16 cellular contexts compared by ENCODE assay signal in the genomic region with DNA sequence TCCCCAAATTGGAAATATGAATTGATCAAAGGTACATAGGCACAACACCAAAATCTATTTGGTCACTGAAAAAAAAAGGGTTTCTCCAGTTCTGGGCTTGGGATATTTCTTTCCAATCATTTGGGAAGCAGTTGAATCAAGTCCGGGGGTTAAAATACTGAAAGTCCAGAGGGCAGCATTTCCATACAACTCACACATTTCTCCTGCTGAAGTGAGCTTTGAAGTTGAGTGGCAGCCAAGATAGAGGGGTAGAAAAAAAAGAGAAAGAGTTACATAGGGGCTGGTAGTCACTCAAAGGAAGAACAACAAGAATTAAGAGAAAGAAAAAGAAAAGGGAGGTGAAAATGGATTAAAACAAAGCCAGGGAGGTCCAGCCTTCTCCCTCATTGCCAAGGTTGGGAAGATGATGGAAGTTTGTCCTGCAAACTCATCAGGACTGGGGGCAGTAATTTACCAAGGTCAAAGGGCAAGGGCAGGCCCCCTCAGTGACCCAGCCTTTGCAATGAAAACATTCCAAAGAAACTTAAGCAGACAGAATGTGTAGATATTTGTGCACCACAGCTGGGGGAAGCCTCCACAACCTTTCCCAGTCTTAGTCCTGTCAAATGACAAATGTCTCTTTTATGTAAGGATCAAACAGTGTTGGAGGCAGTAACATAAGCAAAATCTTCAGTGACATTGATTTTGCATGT.
DNase-seq lines count a peak whose midpoint lies in the region; ATAC-seq and TF ChIP-seq lines count a peak whose summit lies in the region.
"Had no signal": no experiment of that assay in that cellular context is flagged by ENCODE, and none has a peak within 500 bp of the region (broad histone marks: within the 10 kb centered on the region; RNA-seq: fewer than 3 reads in every experiment).

No MANE protein-coding gene starts in this region.

- DNase-seq in cardiac muscle cell (ENCODE audit: low read depth in 1 of 2, low spot score in 1 of 2) (peak in 1 of 2 donors; percentile 65), left ventricle myocardium superior (no peak), activated B cell treated with CpG ODN at 0.5 μM for 24 hours (no peak), memory B cell (ENCODE audit: low spot score in 2 of 2) (no peak), type B pancreatic cell (ENCODE audit: extremely low spot score, unreplicated experiment) (no peak), vagina (ENCODE audit: extremely low spot score in 2 of 2) (no peak), hepatic stellate cell (ENCODE audit: low spot score) (no peak), GM20000 (ENCODE audit: low spot score) (no peak)
- DNase-seq: activated CD4-positive, alpha-beta T cell treated with anti-CD3 and anti-CD28 coated beads for 48 hours; activated naive CD4-positive, alpha-beta T cell; MM.1S; NCI-H345; PC-3; stimulated activated CD4-positive, alpha-beta T cell treated with anti-CD3 and anti-CD28 coated beads, Interleukin-12 subunit alpha, Interleukin-12 subunit beta, amount 100 ng/mL, for 4 hours; T-helper 1 cell had no signal

- no peaks in the 10 kb centered on the region for H3K27me3 ChIP-seq in cardiac muscle cell
- H3K27me3 ChIP-seq in vagina = no peaks in the 10 kb centered on the region

- H3K36me3 ChIP-seq in cardiac muscle cell = no peaks in the 10 kb centered on the region
- H3K36me3 ChIP-seq in vagina = no peaks in the 10 kb centered on the region

- POLR2A ChIA-PET in activated B cell treated with CpG ODN at 0.5 μM for 24 hours (lab: Charles Lee) = interaction anchor here (1.1 kb wide), 1 partner anchor 8 kb away, joined by 3 read pairs; no protein-coding TSS in a partner anchor

- peaks cover 4% of the 10 kb centered on the region for H3K9me3 Mint-ChIP-seq in activated B cell treated with CpG ODN at 0.5 μM for 24 hours
- peaks cover 3% of the 10 kb centered on the region for H3K9me3 Mint-ChIP-seq in memory B cell
- no peaks in the 10 kb centered on the region for H3K9me3 Mint-ChIP-seq in type B pancreatic cell

- H3K4me3 Mint-ChIP-seq in activated B cell treated with CpG ODN at 0.5 μM for 24 hours = peak overlapping the region; percentile 22
- H3K4me3 Mint-ChIP-seq in memory B cell = no peak overlapping the region
- peak overlapping the region; percentile 21 for H3K4me3 Mint-ChIP-seq in type B pancreatic cell

- H3K27ac ChIP-seq in cardiac muscle cell (peak overlapping the region; percentile 89), vagina (no peak overlapping the region)

- H3K9me3 ChIP-seq in cardiac muscle cell (ENCODE audit: low read depth) (no peaks in the 10 kb centered on the region), vagina (no peaks in the 10 kb centered on the region)

- intact Hi-C loops in left ventricle myocardium superior (cut with micrococcal nuclease) (no loop called here), activated B cell treated with CpG ODN at 0.5 μM for 24 hours (cut with micrococcal nuclease) (no loop called here), vagina (cut with DNase I) (no loop called here)

- H3K4me1 ChIP-seq in cardiac muscle cell (ENCODE audit: low read depth) (peaks cover 33% of the 10 kb centered on the region), vagina (peaks cover 4% of the 10 kb centered on the region)

- H3K36me3 Mint-ChIP-seq in activated B cell treated with CpG ODN at 0.5 μM for 24 hours (ENCODE audit: low read depth) = no peaks in the 10 kb centered on the region
- peaks cover 3% of the 10 kb centered on the region for H3K36me3 Mint-ChIP-seq in memory B cell
- peaks cover 4% of the 10 kb centered on the region for H3K36me3 Mint-ChIP-seq in type B pancreatic cell
- H3K36me3 Mint-ChIP-seq: brain had no signal

- TF ChIP-seq POLR2A in vagina (IDR thresholded peaks at IDR 0.05) = no peak

- CTCF ChIA-PET in activated B cell treated with CpG ODN at 0.5 μM for 24 hours (lab: Charles Lee) = no interaction called here

- H3K27me3 Mint-ChIP-seq in activated B cell treated with CpG ODN at 0.5 μM for 24 hours = no peaks in the 10 kb centered on the region
- no peaks in the 10 kb centered on the region for H3K27me3 Mint-ChIP-seq in memory B cell
- peaks cover 4% of the 10 kb centered on the region for H3K27me3 Mint-ChIP-seq in type B pancreatic cell

- H3K4me3 ChIP-seq in cardiac muscle cell = no peak overlapping the region
- no peak overlapping the region for H3K4me3 ChIP-seq in vagina

- H3K27ac Mint-ChIP-seq in activated B cell treated with CpG ODN at 0.5 μM for 24 hours (peak overlapping the region; percentile 78), memory B cell (peak overlapping the region; percentile 49), type B pancreatic cell (peak overlapping the region; percentile 14)

- TF ChIP-seq CTCF in cardiac muscle cell (IDR thresholded peaks at IDR 0.05; ENCODE audit: low read depth, low read length) = no peak
- TF ChIP-seq CTCF in activated B cell treated with CpG ODN at 0.5 μM for 24 hours (IDR thresholded peaks at IDR 0.05) = no peak
- TF ChIP-seq CTCF in type B pancreatic cell (conservative IDR thresholded peaks at IDR 0.05) = no peak
- TF ChIP-seq CTCF in vagina (IDR thresholded peaks at IDR 0.05) = no peak
- TF ChIP-seq CTCF in GM20000 (IDR thresholded peaks at IDR 0.05; ENCODE audit: extremely low read depth, missing control alignments) = no peak

- H3K4me1 Mint-ChIP-seq in activated B cell treated with CpG ODN at 0.5 μM for 24 hours (peaks cover 81% of the 10 kb centered on the region), memory B cell (peaks cover 49% of the 10 kb centered on the region), type B pancreatic cell (ENCODE audit: unreplicated experiment) (peaks cover 20% of the 10 kb centered on the region)

- ATAC-seq in left ventricle myocardium superior = no peak
- no peak for ATAC-seq in activated B cell treated with CpG ODN at 0.5 μM for 24 hours (ENCODE audit: low read depth)
- no peak for ATAC-seq in memory B cell (ENCODE audit: low read depth)
- ATAC-seq: PC-3 had no signal

Comparison
In these comparisons a context has a peak if more than half of its experiments do, and no peak if none do; other contexts are left out.
1. H3K27ac Mint-ChIP-seq: peak in every context shown above with its lines; median percentile 78 in activated B cell treated with CpG ODN at 0.5 μM for 24 hours; 49 in memory B cell; 14 in type B pancreatic cell.